Comparison of ENCODE assay signal across 26 cellular contexts in the genomic region with DNA sequence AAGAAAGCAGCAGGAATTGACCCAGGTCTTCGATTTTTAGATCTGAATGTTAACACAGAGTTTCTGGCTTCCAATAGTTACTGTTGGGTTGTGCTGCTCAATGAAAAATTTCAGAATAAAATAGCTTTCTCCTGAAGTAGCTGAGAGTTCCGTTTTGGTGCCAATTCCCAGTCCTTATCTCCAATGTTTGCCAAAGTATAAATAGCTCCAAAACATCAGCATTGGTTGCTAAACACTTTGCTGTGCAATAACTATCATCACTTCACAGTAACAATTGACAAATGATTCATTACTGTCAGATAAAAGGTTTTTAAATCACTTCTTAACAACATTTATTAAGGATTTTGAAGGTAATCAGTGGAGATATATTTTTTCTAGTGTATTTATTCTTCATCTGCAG.
"Had no signal": no experiment of that assay in that cellular context is flagged by ENCODE, and none has a peak within 500 bp of the region (broad histone marks: within the 10 kb centered on the region; RNA-seq: fewer than 3 reads in every experiment).

No MANE protein-coding gene starts in this region.

- H3K4me1 ChIP-seq: colonic mucosa, esophagus squamous epithelium, uterus had no signal

- H3K36me3 ChIP-seq: colonic mucosa, esophagus squamous epithelium, neutrophil, sigmoid colon, thoracic aorta, uterus had no signal

- H3K27me3 ChIP-seq: colonic mucosa, esophagus squamous epithelium, neutrophil, sigmoid colon, uterus had no signal

- H3K9me3 ChIP-seq: colonic mucosa, esophagus squamous epithelium, neutrophil, thoracic aorta, uterus had no signal

- DNase-seq: activated CD4-positive, alpha-beta memory T cell treated with anti-CD3 and anti-CD28 coated beads, Interleukin-2, amount 10 ng/mL, durations not matched to agents 7 days and 5 days; activated CD4-positive, alpha-beta T cell treated with anti-CD3 and anti-CD28 coated beads, Interleukin-2, amount 10 ng/mL, durations not matched to agents 7 days and 5 days; activated CD4-positive, CD25-positive, alpha-beta regulatory T cell treated with anti-CD3 and anti-CD28 coated beads, Interleukin-2, amount 50 U/mL, for 72 hours; activated CD8-positive, alpha-beta memory T cell treated with anti-CD3 and anti-CD28 coated beads, Interleukin-2, amount 50 U/mL, for 48 hours; activated gamma-delta T cell treated with Interleukin-2 at 50 U/mL for 16 hours; activated naive CD8-positive, alpha-beta T cell treated with anti-CD3 and anti-CD28 coated beads, Interleukin-2, amount 50 U/mL, for 24 hours; activated T-cell treated with anti-CD3 and anti-CD28 coated beads, Interleukin-2, amount 50 U/mL, for 24 hours; cerebellar nuclear complex; colonic mucosa; effector CD8-positive, alpha-beta T cell; esophagus squamous epithelium; foreskin melanocyte; islet precursor cell; naive B cell; nephron progenitor cell; sigmoid colon; small intestine; stimulated activated CD4-positive, alpha-beta T cell treated with anti-CD3 and anti-CD28 coated beads, Interleukin-4, amount 100 ng/mL, for 24 hours; T-helper 2 cell; trophoblast cell; uterus had no signal

- H3K4me3 ChIP-seq: colonic mucosa, esophagus squamous epithelium, sigmoid colon, thoracic aorta, uterus had no signal

- ATAC-seq: activated naive CD8-positive, alpha-beta T cell treated with anti-CD3 and anti-CD28 coated beads, Interleukin-2, amount 50 U/mL, for 24 hours; activated T-helper 17 cell treated with anti-CD3 and anti-CD28 coated beads, Interleukin-2, amount 50 U/mL, for 72 hours; stimulated activated effector memory CD8-positive, alpha-beta T cell treated with anti-CD3 and anti-CD28 coated beads, Interleukin-12 subunit alpha, Interleukin-12 subunit beta, amount 100 ng/mL, for 72 hours had no signal

- H3K27ac ChIP-seq: colonic mucosa, epithelial cell of prostate, esophagus squamous epithelium, neutrophil, sigmoid colon, thoracic aorta, uterus had no signal
